ENCODE assay signal across 14 cellular contexts in genomic region chrX:48939417-48940228, GRCh38. TPM values are rescaled to one million over a fixed set of nuclear protein-coding genes. Genes with fewer than 3 reads are reported as not detected.
DNase-seq lines count a peak whose midpoint lies in the region; ATAC-seq and TF ChIP-seq lines count a peak whose summit lies in the region.
"Had no signal": no experiment of that assay in that cellular context is flagged by ENCODE, and none has a peak within 500 bp of the region (broad histone marks: within the 10 kb centered on the region; RNA-seq: fewer than 3 reads in every experiment).

No MANE protein-coding gene starts in this region.

- no peaks in the 10 kb centered on the region for H3K9me2 ChIP-seq in DOHH2 (replicated peaks; ENCODE audit: control insufficient read depth, low read length)

- H3K36me3 ChIP-seq in DOHH2 (ENCODE audit: control insufficient read depth, low read length) = peaks cover 64% of the 10 kb centered on the region
- H3K36me3 ChIP-seq in muscle layer of duodenum (ENCODE audit: control insufficient read depth in 1 of 2, insufficient read depth in 2 of 2, low read length in 2 of 2) = peaks cover 3 to 10% of the 10 kb centered on the region in 2 donors

- H3K27ac ChIP-seq in DOHH2 (ENCODE audit: low read depth, low read length) (peak overlapping the region; percentile 98), muscle layer of duodenum (ENCODE audit: low read length) (peak overlapping the region; percentile 39)
- H3K27ac ChIP-seq: right atrium auricular region had no signal

- TF ChIP-seq CTCF in DOHH2 (IDR thresholded peaks at IDR 0.05; ENCODE audit: low read depth, low read length, poor library complexity, severe bottlenecking) = no peak
- no peak for TF ChIP-seq CTCF in omental fat pad (IDR thresholded peaks at IDR 0.05)

- H3K79me2 ChIP-seq in DOHH2 (ENCODE audit: control insufficient read depth, low read length) = peaks cover 89% of the 10 kb centered on the region

- no peaks in the 10 kb centered on the region for H3K9me3 ChIP-seq in DOHH2 (ENCODE audit: control insufficient read depth, insufficient read depth, low read length)
- no peaks in the 10 kb centered on the region for H3K9me3 ChIP-seq in muscle layer of duodenum (ENCODE audit: control insufficient read depth in 1 of 2, low read length in 2 of 2)
- H3K9me3 ChIP-seq: Caco-2, esophagus squamous epithelium, right atrium auricular region had no signal

- H3K36me3 Mint-ChIP-seq in activated T-cell treated with anti-CD3 and anti-CD28 coated beads, Interleukin-2, amount 50 U/mL, for 24 hours (ENCODE audit: low read depth) = peaks cover 84% of the 10 kb centered on the region

- DNase-seq in activated T-cell treated with anti-CD3 and anti-CD28 coated beads, Interleukin-2, amount 50 U/mL, for 24 hours = peak; percentile 58
- DNase-seq in left lobe of liver (ENCODE audit: low spot score) (no peak), omental fat pad (ENCODE audit: low spot score) (no peak)
- DNase-seq in activated CD4-positive, CD25-positive, alpha-beta regulatory T cell (lab: John Stamatoyannopoulos, UW) = no peak
- DNase-seq: Caco-2, esophagus squamous epithelium, NCI-H1048, NCI-H526 treated with DMSO at 0.1 percent for 48 hours had no signal

- H3K4me3 ChIP-seq in DOHH2 (ENCODE audit: low read length) (peak overlapping the region; percentile 71), muscle layer of duodenum (ENCODE audit: low read depth in 1 of 2, low read length in 2 of 2) (no peak overlapping the region)
- H3K4me3 ChIP-seq: esophagus squamous epithelium, right atrium auricular region had no signal

- H4K20me1 ChIP-seq in DOHH2 (ENCODE audit: control insufficient read depth, insufficient read depth, low read depth, low read length) = no peaks in the 10 kb centered on the region

- peak overlapping the region; percentile 94 for H3K27ac Mint-ChIP-seq in activated T-cell treated with anti-CD3 and anti-CD28 coated beads, Interleukin-2, amount 50 U/mL, for 24 hours
- H3K27ac Mint-ChIP-seq: mesothelial cell of epicardium had no signal

- ATAC-seq in HG03108 (IDR thresholded peaks at IDR 0.05; ENCODE audit: unreplicated experiment) = peak; percentile 31
- no peak for ATAC-seq in left lobe of liver
- ATAC-seq in omental fat pad (ENCODE audit: low FRiP score) = no peak
- no peak for ATAC-seq in HG02623 (IDR thresholded peaks at IDR 0.05; ENCODE audit: unreplicated experiment)

- H3K27me3 Mint-ChIP-seq in activated T-cell treated with anti-CD3 and anti-CD28 coated beads, Interleukin-2, amount 50 U/mL, for 24 hours = no peaks in the 10 kb centered on the region

- H3F3A ChIP-seq in DOHH2 (ENCODE audit: control insufficient read depth, insufficient read depth) = peaks cover 12% of the 10 kb centered on the region

- H3K4me3 Mint-ChIP-seq in activated T-cell treated with anti-CD3 and anti-CD28 coated beads, Interleukin-2, amount 50 U/mL, for 24 hours = peak overlapping the region; percentile 72
- H3K4me3 Mint-ChIP-seq: mesothelial cell of epicardium had no signal

- H3K4me1 ChIP-seq in DOHH2 (ENCODE audit: control insufficient read depth, low read length) (peaks cover 77% of the 10 kb centered on the region), muscle layer of duodenum (ENCODE audit: control insufficient read depth in 1 of 2, insufficient read depth in 2 of 2, low read length in 2 of 2) (peaks cover 0 to 26% of the 10 kb centered on the region in 2 donors)
- H3K4me1 ChIP-seq: Caco-2 had no signal

- H3K4me2 ChIP-seq in DOHH2 (ENCODE audit: low read length) = peak overlapping the region; percentile 93

- H3K27me3 ChIP-seq in DOHH2 (ENCODE audit: control insufficient read depth, low read length) (no peaks in the 10 kb centered on the region), muscle layer of duodenum (ENCODE audit: low read depth, low read length) (no peaks in the 10 kb centered on the region)
- H3K27me3 ChIP-seq: esophagus squamous epithelium, right atrium auricular region had no signal

- peaks cover 3% of the 10 kb centered on the region for H3K9me3 Mint-ChIP-seq in activated T-cell treated with anti-CD3 and anti-CD28 coated beads, Interleukin-2, amount 50 U/mL, for 24 hours

- H3K4me1 Mint-ChIP-seq in activated T-cell treated with anti-CD3 and anti-CD28 coated beads, Interleukin-2, amount 50 U/mL, for 24 hours (ENCODE audit: low read depth) = peaks cover 93% of the 10 kb centered on the region
- H3K4me1 Mint-ChIP-seq: mesothelial cell of epicardium had no signal

RNA-seq across cellular contexts. Expression of gene OTUD5, which starts 17.8 kb away (rescaled TPM):
- 21.8 TPM for total RNA-seq in left lobe of liver
- total RNA-seq in omental fat pad = 10 to 100 TPM; 32.7 to 43.0 (median 38.3) TPM

RNA-seq across cellular contexts. Expression of gene PIM2, which starts 20.8 kb away (rescaled TPM):
- total RNA-seq in left lobe of liver = 3.8 TPM
- total RNA-seq in omental fat pad = 10 to 100 TPM in 2 of 4 donors, 1 to 10 TPM in 2; 9.6 to 14.0 (median 11.5) TPM

RNA-seq across cellular contexts. Expression of gene SLC35A2, which starts 28.2 kb away (rescaled TPM):
- total RNA-seq in left lobe of liver = 18.7 TPM
- total RNA-seq in omental fat pad = 10 to 100 TPM; 10.2 to 22.0 (median 17.2) TPM

RNA-seq across cellular contexts. Expression of gene KCND1, which starts 32.0 kb away (rescaled TPM):
- total RNA-seq in left lobe of liver = 0.68 TPM
- total RNA-seq in omental fat pad = 10 to 100 TPM in 1 of 4 donors, 1 to 10 TPM in 3; 1.9 to 11.3 (median 3.7) TPM

RNA-seq across cellular contexts. Expression of gene PQBP1, which starts 41.9 kb away (rescaled TPM):
- total RNA-seq in left lobe of liver (31.3 TPM), omental fat pad (10 to 100 TPM; 36.6 to 59.7 (median 55.2) TPM)
